16 cellular contexts compared by ENCODE assay signal in the genomic region with DNA sequence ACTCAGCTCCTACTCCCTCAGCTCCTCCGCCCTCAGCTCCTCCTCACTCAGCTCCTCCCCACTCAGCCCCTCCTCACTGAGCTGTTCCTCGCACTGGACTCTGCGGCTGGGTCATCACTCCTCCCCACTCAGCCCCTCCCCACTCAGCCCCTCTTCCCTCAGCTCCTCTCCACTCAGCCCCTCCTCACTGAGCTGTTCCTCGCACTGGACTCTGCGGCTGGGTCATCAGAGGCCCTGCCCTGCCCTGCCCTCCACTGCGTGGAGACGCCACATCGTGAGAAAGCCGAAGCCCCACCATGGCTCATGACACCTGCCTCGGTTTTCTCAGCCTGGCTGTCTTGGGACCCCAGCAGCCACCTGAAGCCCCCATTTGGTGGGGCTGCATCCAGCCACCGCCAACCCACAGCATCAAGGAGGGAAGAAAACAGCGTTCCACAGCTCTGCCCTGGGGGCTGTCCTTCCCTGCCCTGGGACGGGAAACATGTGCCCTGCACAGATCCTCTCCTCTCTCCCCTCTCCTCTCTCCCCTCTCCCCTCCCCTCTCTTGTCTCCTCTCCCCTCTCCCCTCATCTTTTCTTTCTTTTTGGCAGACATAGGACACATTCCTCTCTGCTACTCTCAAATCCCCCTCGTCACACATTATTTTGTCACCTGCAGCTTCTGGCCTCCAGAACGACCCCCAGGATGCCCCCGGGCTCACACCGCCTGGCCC. TPM values are rescaled to one million over a fixed set of nuclear protein-coding genes. Genes with fewer than 3 reads are reported as not detected.
DNase-seq lines count a peak whose midpoint lies in the region; ATAC-seq, FAIRE-seq and TF ChIP-seq lines count a peak whose summit lies in the region.
"Had no signal": no experiment of that assay in that cellular context is flagged by ENCODE, and none has a peak within 500 bp of the region (broad histone marks: within the 10 kb centered on the region; RNA-seq: fewer than 3 reads in every experiment).

No MANE protein-coding gene starts in this region.

- intact Hi-C loops in HepG2 (cut with micrococcal nuclease; ENCODE audit: unreplicated experiment) (no loop called here), lower lobe of right lung (cut with DNase I) (no loop called here)

- in situ Hi-C loops in HepG2 (cut with HindIII; ENCODE audit: extremely low pct_ligation_motif_present, low pct_unique_long_range_greater_than_20kb), result no loop called here

- H3K9ac ChIP-seq in liver (ENCODE audit: low read depth in 1 of 2, low read length in 2 of 2), result no peak overlapping the region
- H3K9ac ChIP-seq in HepG2 (ENCODE audit: insufficient read depth, low read depth, low read length), result no peak overlapping the region

- TF ChIP-seq EP300 in HepG2 (IDR thresholded peaks at IDR 0.05; ENCODE audit: low read depth in 2 of 2, low read length in 2 of 2) (no peak), HepG2 (CRISPR knock-in tag; IDR thresholded peaks at IDR 0.05; ENCODE audit: borderline replicate concordance) (no peak), tibial nerve (IDR thresholded peaks at IDR 0.05) (no peak), gastroesophageal sphincter (IDR thresholded peaks at IDR 0.05) (no peak)

- H3K27ac ChIP-seq in liver (ENCODE audit: low read depth in 1 of 2, low read length in 2 of 2), result peak overlapping the region; percentile 46 to 80
- no peak overlapping the region for H3K27ac ChIP-seq in HepG2 (ENCODE audit: extremely low read length, insufficient read depth, low read length)
- peak overlapping the region; percentile 11 for H3K27ac ChIP-seq in lower lobe of right lung
- peak overlapping the region in 3 of 4 donors; percentile 0 to 83 (median 75) for H3K27ac ChIP-seq in tibial nerve
- H3K27ac ChIP-seq in gastroesophageal sphincter, result no peak overlapping the region
- H3K27ac ChIP-seq: sigmoid colon had no signal

- TF ChIP-seq RAD21 in liver (IDR thresholded peaks at IDR 0.05) (no peak), HepG2 (CRISPR knock-in tag; IDR thresholded peaks at IDR 0.05) (no peak)

- H3K27me3 ChIP-seq in liver (ENCODE audit: control insufficient read depth in 4 of 4, insufficient read depth in 4 of 4, low read length in 3 of 4) (no peaks in the 10 kb centered on the region), HepG2 (ENCODE audit: control insufficient read depth in 1 of 2, insufficient read depth in 2 of 2, low read length in 2 of 2) (peaks cover 2 to 21% of the 10 kb centered on the region in 2 experiments; a peak in 3 of 5 replicates), lower lobe of right lung (ENCODE audit: low read depth) (no peaks in the 10 kb centered on the region), tibial nerve (no peaks in the 10 kb centered on the region), gastroesophageal sphincter (peaks cover 51% of the 10 kb centered on the region), BE2C (peaks cover 32% of the 10 kb centered on the region)

- TF ChIP-seq POLR2A in HepG2 (IDR thresholded peaks at IDR 0.05; ENCODE audit: insufficient read depth in 1 of 2, low read depth in 2 of 2, low read length in 2 of 2) (no peak), tibial nerve (IDR thresholded peaks at IDR 0.05) (no peak), gastroesophageal sphincter (IDR thresholded peaks at IDR 0.05) (no peak)

- no peak for TF ChIP-seq CTCF in liver (IDR thresholded peaks at IDR 0.05; ENCODE audit: low read depth, low read length, missing input control)
- no peak for TF ChIP-seq CTCF in HepG2 (CRISPR knock-in tag; IDR thresholded peaks at IDR 0.05)
- TF ChIP-seq CTCF in lower lobe of right lung (IDR thresholded peaks at IDR 0.05), result no peak
- no peak for TF ChIP-seq CTCF in tibial nerve (IDR thresholded peaks at IDR 0.05)
- no peak for TF ChIP-seq CTCF in gastroesophageal sphincter (IDR thresholded peaks at IDR 0.05)
- no peak for TF ChIP-seq CTCF in BE2C (IDR thresholded peaks at IDR 0.05; ENCODE audit: low read depth, low read length)

- no peak overlapping the region for H3K4me2 ChIP-seq in HepG2 (ENCODE audit: low read depth, low read length)

- DNase-seq in HepG2 (ENCODE audit: low spot score) (no peak), lower lobe of right lung (no peak), tibial nerve (ENCODE audit: low spot score in 2 of 2) (no peak), BE2C (no peak)
- DNase-seq: activated T-cell treated with anti-CD3 and anti-CD28 coated beads, Interleukin-2, amount 50 U/mL, for 1 hour; islet precursor cell; sigmoid colon; stimulated activated CD4-positive, alpha-beta T cell treated with anti-CD3 and anti-CD28 coated beads, Interleukin-2, amount 100 ng/mL, for 24 hours had no signal

- H3K4me1 ChIP-seq in liver (ENCODE audit: control insufficient read depth in 4 of 4, insufficient read depth in 4 of 4, low read length in 3 of 4) (peaks cover 2 to 14% (median 11%) of the 10 kb centered on the region in 4 donors), HepG2 (ENCODE audit: insufficient read depth, low read length) (no peaks in the 10 kb centered on the region), lower lobe of right lung (peaks cover 14% of the 10 kb centered on the region), tibial nerve (peaks cover 0 to 22% (median 10%) of the 10 kb centered on the region in 4 donors), gastroesophageal sphincter (peaks cover 0 to 19% (median 8%) of the 10 kb centered on the region in 3 donors), BE2C (no peaks in the 10 kb centered on the region)

- H3K4me3 ChIP-seq in liver (ENCODE audit: low read depth in 1 of 3, low read length in 3 of 3) (no peak overlapping the region), HepG2 (replicated peaks in 1 of 3; ENCODE audit: insufficient read depth in 1 of 3, low read depth in 2 of 3, low read length in 3 of 3) (no peak overlapping the region), lower lobe of right lung (peak overlapping the region; percentile 23), tibial nerve (peak overlapping the region in 1 of 4 donors; percentile 15), gastroesophageal sphincter (no peak overlapping the region), BE2C (ENCODE audit: low read depth, low read length) (no peak overlapping the region)

- no peak for ATAC-seq in HepG2
- peak; percentile 11; the same call in 2 of the 3 replicates for ATAC-seq in SK-N-SH treated with all-trans-retinoic acid at 6 μM for 48 hours
- no peak for ATAC-seq in lower lobe of right lung
- ATAC-seq in gastroesophageal sphincter, result no peak
- no peak for ATAC-seq in GM19324 (IDR thresholded peaks at IDR 0.05; ENCODE audit: low FRiP score, unreplicated experiment)

- peaks cover 0 to 7% (median 0%) of the 10 kb centered on the region in 4 donors for H3K36me3 ChIP-seq in liver (ENCODE audit: control insufficient read depth in 4 of 4, insufficient read depth in 3 of 4, low read depth in 1 of 4, low read length in 3 of 4)
- peaks cover 0 to 2% of the 10 kb centered on the region in 2 experiments; a peak in 1 of 5 replicates for H3K36me3 ChIP-seq in HepG2 (replicated peaks in 1 of 2; ENCODE audit: control insufficient read depth in 1 of 2, insufficient read depth in 2 of 2, low read length in 2 of 2)
- H3K36me3 ChIP-seq in lower lobe of right lung, result no peaks in the 10 kb centered on the region
- H3K36me3 ChIP-seq in tibial nerve, result peaks cover 0 to 18% (median 0%) of the 10 kb centered on the region in 3 donors
- H3K36me3 ChIP-seq in gastroesophageal sphincter, result peaks cover 0 to 15% of the 10 kb centered on the region in 2 donors
- H3K36me3 ChIP-seq in BE2C, result no peaks in the 10 kb centered on the region

- H2AFZ ChIP-seq in HepG2 (ENCODE audit: low read length), result no peak overlapping the region

- CTCF ChIA-PET in HepG2 (lab: Yijun Ruan, JAX; ENCODE audit: low intra/inter-chr PET ratio, low total read pairs), result no interaction called here

- no peaks in the 10 kb centered on the region for H3K9me3 ChIP-seq in liver (ENCODE audit: control insufficient read depth in 4 of 4, low read length in 3 of 4)
- H3K9me3 ChIP-seq in HepG2 (ENCODE audit: low read length), result no peaks in the 10 kb centered on the region
- no peaks in the 10 kb centered on the region for H3K9me3 ChIP-seq in lower lobe of right lung
- H3K9me3 ChIP-seq in tibial nerve, result no peaks in the 10 kb centered on the region
- H3K9me3 ChIP-seq in gastroesophageal sphincter, result no peaks in the 10 kb centered on the region
- no peaks in the 10 kb centered on the region; the same call in 1 of the 2 replicates for H3K9me3 ChIP-seq in BE2C
- H3K9me3 ChIP-seq: sigmoid colon had no signal

- no peaks in the 10 kb centered on the region for H3K79me2 ChIP-seq in HepG2 (ENCODE audit: insufficient read depth, low read length)

- 0 out of 2 replicates have a peak, but pooled peaks cover 3% of the 10 kb centered on the region for H4K20me1 ChIP-seq in HepG2 (ENCODE audit: insufficient read depth, low read length)

- FAIRE-seq in HepG2 (lab: Jason Lieb, UNC), result no peak
- FAIRE-seq: G401.6, GM12891, H54, TTC549 had no signal

- WGBS in liver, result 66% methylated on average over 17 of the region's 17 CpGs
- 10% methylated on average over 15 of the region's 17 CpGs for WGBS in HepG2 (ENCODE audit: low lambda C conversion rate)
- WGBS in tibial nerve, 2 donors, result 34 to 36% methylated on average over 17 of the region's 17 CpGs
- WGBS in gastroesophageal sphincter (ENCODE audit: low coverage in 1 of 2), 2 donors, result 35% methylated on average over 7 to 8 of the region's 17 CpGs

- POLR2A ChIA-PET in HepG2 (lab: Yijun Ruan, JAX), result interaction anchor here (0.7 to 1.7 kb wide), 2 partner anchors 8 to 60 kb away, joined by 4 to 6 read pairs; no protein-coding TSS in a partner anchor

- no TSS peak for BruUV-seq in HepG2 (replicated peaks; lab: Mats Ljungman, UMichigan)

RNA-seq across cellular contexts. Expression of a gene that starts 17.7 kb away (rescaled TPM):
- 1 to 10 TPM; 6.4 to 7.8 TPM for total RNA-seq in liver
- 10 to 100 TPM in 1 of 2 donors, 1 to 10 TPM in 1; 9.0 to 11.6 TPM for polyA plus RNA-seq in liver
- total RNA-seq in HepG2 (2016; rRNA removed; fragmentation: Illumina TruSeq; extraction: Trizol), result 12.1 and 14.6 TPM in 2 replicates
- total RNA-seq in HepG2 (2016; cell fraction: cytosol; rRNA removed; fragmentation: Illumina TruSeq; extraction: Trizol; ENCODE audit: low read depth), result 7.5 and 7.6 TPM in 2 replicates
- 9.2 and 14.5 TPM in 2 replicates for total RNA-seq in HepG2 (2016; cell fraction: insoluble cytoplasmic fraction; rRNA removed; fragmentation: Illumina TruSeq; extraction: Trizol)
- 8.8 and 9.0 TPM in 2 replicates for total RNA-seq in HepG2 (2016; cell fraction: membrane; rRNA removed; fragmentation: Illumina TruSeq; extraction: Trizol)
- 9.0 and 10.7 TPM in 2 replicates for total RNA-seq in HepG2 (2016; cell fraction: nucleus; rRNA removed; fragmentation: Illumina TruSeq; extraction: Trizol)
- polyA plus RNA-seq in HepG2 (2011; rRNA removed), result 4.3 and 4.6 TPM in 2 replicates
- 2.7 and 4.4 TPM in 2 replicates for polyA plus RNA-seq in HepG2 (2011; cell fraction: cytosol; rRNA removed)
- 14.6 and 21.3 TPM in 2 replicates for polyA plus RNA-seq in HepG2 (2011; cell fraction: nucleus; rRNA removed)
- 7.9 and 11.5 TPM in 2 replicates for polyA plus RNA-seq in HepG2 (2012)
- polyA plus RNA-seq in HepG2 (2016; cell fraction: cytosol; fragmentation: Illumina TruSeq; extraction: Trizol; ENCODE audit: low read depth), result 11.7 and 12.8 TPM in 2 replicates
- polyA plus RNA-seq in HepG2 (2016; cell fraction: insoluble cytoplasmic fraction; fragmentation: Illumina TruSeq; extraction: Trizol; ENCODE audit: low read depth), result 14.6 and 19.7 TPM in 2 replicates
- 9.3 and 11.4 TPM in 2 replicates for polyA plus RNA-seq in HepG2 (2016; cell fraction: membrane; fragmentation: Illumina TruSeq; extraction: Trizol; ENCODE audit: low read depth)
- polyA plus RNA-seq in HepG2 (2016; cell fraction: nucleus; fragmentation: Illumina TruSeq; extraction: Trizol; ENCODE audit: insufficient read depth, low read depth), result 25.5 and 25.9 TPM in 2 replicates
- 5.3 and 10.2 TPM in 2 replicates for polyA minus RNA-seq in HepG2 (2011; rRNA and poly(A)+ RNA removed; ENCODE audit: low replicate concordance)
- polyA minus RNA-seq in HepG2 (2011; cell fraction: cytosol; rRNA and poly(A)+ RNA removed), result 4.2 and 4.3 TPM in 2 replicates
- polyA minus RNA-seq in HepG2 (2011; cell fraction: nucleus; rRNA and poly(A)+ RNA removed), result 2.7 and 3.7 TPM in 2 replicates
- 15.8 TPM for total RNA-seq in lower lobe of right lung
- 10 to 100 TPM in 3 of 4 donors, 1 to 10 TPM in 1; 8.2 to 24.9 (median 17.0) TPM for total RNA-seq in tibial nerve
- total RNA-seq in gastroesophageal sphincter, result 10 to 100 TPM in 2 of 4 donors, 1 to 10 TPM in 2; 7.5 to 13.4 (median 9.5) TPM
- 158 TPM for polyA plus RNA-seq in BE2C (2012; ENCODE audit: insufficient read depth, insufficient read length, low read depth)

RNA-seq across cellular contexts. Expression of a gene that starts 17.8 kb away (rescaled TPM):
- total RNA-seq in liver (1 to 10 TPM; 4.2 to 7.5 TPM), HepG2 (2016; rRNA removed; fragmentation: Illumina TruSeq; extraction: Trizol) (3.5 and 10.1 TPM in 2 replicates), lower lobe of right lung (11.9 TPM), tibial nerve (10 to 100 TPM; 15.5 to 43.8 (median 28.7) TPM), gastroesophageal sphincter (10 to 100 TPM in 3 of 4 donors, 1 to 10 TPM in 1; 4.8 to 14.7 (median 11.7) TPM)
- polyA plus RNA-seq in liver (1 to 10 TPM; 2.5 to 6.7 TPM), HepG2 (2011; rRNA removed) (10.1 and 11.6 TPM in 2 replicates)
- total RNA-seq in HepG2 (2016; cell fraction: cytosol; rRNA removed; fragmentation: Illumina TruSeq; extraction: Trizol; ENCODE audit: low read depth), result 3.5 and 3.6 TPM in 2 replicates
- 2.7 and 9.3 TPM in 2 replicates for total RNA-seq in HepG2 (2016; cell fraction: insoluble cytoplasmic fraction; rRNA removed; fragmentation: Illumina TruSeq; extraction: Trizol)
- total RNA-seq in HepG2 (2016; cell fraction: membrane; rRNA removed; fragmentation: Illumina TruSeq; extraction: Trizol), result 2.5 and 3.2 TPM in 2 replicates
- total RNA-seq in HepG2 (2016; cell fraction: nucleus; rRNA removed; fragmentation: Illumina TruSeq; extraction: Trizol), result 9.6 and 14.3 TPM in 2 replicates
- polyA plus RNA-seq in HepG2 (2011; cell fraction: cytosol; rRNA removed), result 3.4 and 4.5 TPM in 2 replicates
- 66.0 and 70.7 TPM in 2 replicates for polyA plus RNA-seq in HepG2 (2011; cell fraction: nucleus; rRNA removed)
- polyA plus RNA-seq in HepG2 (2012), result 9.1 and 11.4 TPM in 2 replicates
- 0.85 and 1.1 TPM in 2 replicates for polyA plus RNA-seq in HepG2 (2016; cell fraction: cytosol; fragmentation: Illumina TruSeq; extraction: Trizol; ENCODE audit: low read depth)
- polyA plus RNA-seq in HepG2 (2016; cell fraction: insoluble cytoplasmic fraction; fragmentation: Illumina TruSeq; extraction: Trizol; ENCODE audit: low read depth), result 4.4 and 5.8 TPM in 2 replicates
- polyA plus RNA-seq in HepG2 (2016; cell fraction: membrane; fragmentation: Illumina TruSeq; extraction: Trizol; ENCODE audit: low read depth), result 1.2 and 2.1 TPM in 2 replicates
- polyA plus RNA-seq in HepG2 (2016; cell fraction: nucleus; fragmentation: Illumina TruSeq; extraction: Trizol; ENCODE audit: insufficient read depth, low read depth), result 41.8 and 50.5 TPM in 2 replicates
- polyA minus RNA-seq in HepG2 (2011; rRNA and poly(A)+ RNA removed; ENCODE audit: low replicate concordance), result 10.7 and 19.6 TPM in 2 replicates
- 3.3 and 4.1 TPM in 2 replicates for polyA minus RNA-seq in HepG2 (2011; cell fraction: cytosol; rRNA and poly(A)+ RNA removed)
- polyA minus RNA-seq in HepG2 (2011; cell fraction: nucleus; rRNA and poly(A)+ RNA removed), result 14.7 and 15.7 TPM in 2 replicates
- polyA plus RNA-seq in BE2C (2012; ENCODE audit: insufficient read depth, insufficient read length, low read depth), result 118 TPM

Comparison
In these comparisons a context has a peak if more than half of its experiments do, and no peak if none do; other contexts are left out.
1. H3K27ac ChIP-seq: peak in liver (2 of 2), lower lobe of right lung (single experiment) and tibial nerve (3 of 4); none in HepG2 (single experiment) and gastroesophageal sphincter (0 of 4).